ENCODE assay signal across 1 cellular context in genomic region chr2:28676153-28676835, GRCh38.
TF ChIP-seq lines count a peak whose summit lies in the region.

No MANE protein-coding gene starts in this region.

TF ChIP-seq in H1, 55 proteins besides CTCF, POLR2A, EP300 and RAD21:
- TF ChIP-seq SIRT6 (IDR thresholded peaks at IDR 0.05; ENCODE audit: low read length) (no peak), KDM1A (IDR thresholded peaks at IDR 0.05; ENCODE audit: borderline replicate concordance, low read length) (no peak), TAF1 (IDR thresholded peaks at IDR 0.05; ENCODE audit: low read depth, low read length) (no peak), BCL11A (IDR thresholded peaks at IDR 0.05; ENCODE audit: low read depth in 2 of 2, low read length in 2 of 2) (no peak), EZH2 (IDR thresholded peaks at IDR 0.05; ENCODE audit: low read depth, low read length, severe bottlenecking) (no peak)
